In genomic region chr3:1251282-1252060, GRCh38 we compare ENCODE assay signal across 1 cellular context.
TF ChIP-seq lines count a peak whose summit lies in the region.

No MANE protein-coding gene starts in this region.

TF ChIP-seq in SK-N-SH, 30 proteins besides CTCF, POLR2A, EP300 and RAD21 (continued from another document):
- no peak for TF ChIP-seq REST (IDR thresholded peaks at IDR 0.05; ENCODE audit: low read depth, low read length)
- TF ChIP-seq ELF1 (IDR thresholded peaks at IDR 0.05): no peak
- TF ChIP-seq, protein P1, sequence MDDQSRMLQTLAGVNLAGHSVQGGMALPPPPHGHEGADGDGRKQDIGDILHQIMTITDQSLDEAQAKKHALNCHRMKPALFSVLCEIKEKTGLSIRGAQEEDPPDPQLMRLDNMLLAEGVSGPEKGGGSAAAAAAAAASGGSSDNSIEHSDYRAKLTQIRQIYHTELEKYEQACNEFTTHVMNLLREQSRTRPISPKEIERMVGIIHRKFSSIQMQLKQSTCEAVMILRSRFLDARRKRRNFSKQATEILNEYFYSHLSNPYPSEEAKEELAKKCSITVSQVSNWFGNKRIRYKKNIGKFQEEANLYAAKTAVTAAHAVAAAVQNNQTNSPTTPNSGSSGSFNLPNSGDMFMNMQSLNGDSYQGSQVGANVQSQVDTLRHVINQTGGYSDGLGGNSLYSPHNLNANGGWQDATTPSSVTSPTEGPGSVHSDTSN (IDR thresholded peaks at IDR 0.05): no peak
- TF ChIP-seq EZH2phosphoT487 (IDR thresholded peaks at IDR 0.05; ENCODE audit: borderline replicate concordance, low read depth): no peak
- TF ChIP-seq JUND (IDR thresholded peaks at IDR 0.05): no peak
- no peak for TF ChIP-seq RCOR1 (IDR thresholded peaks at IDR 0.05; ENCODE audit: low read length)
- TF ChIP-seq CHD2 (IDR thresholded peaks at IDR 0.05; ENCODE audit: low read length, partially characterized antibody): no peak
- no peak for TF ChIP-seq IRF3 (IDR thresholded peaks at IDR 0.05; ENCODE audit: low read depth, low read length)
- no peak for TF ChIP-seq FOXJ3 (CRISPR knock-in tag; IDR thresholded peaks at IDR 0.05)
- no peak for TF ChIP-seq MXI1 (IDR thresholded peaks at IDR 0.05; ENCODE audit: low read depth, low read length)
- TF ChIP-seq MEF2A (IDR thresholded peaks at IDR 0.05; ENCODE audit: borderline replicate concordance, low read depth): no peak
- no peak for TF ChIP-seq RFX5 (IDR thresholded peaks at IDR 0.05; ENCODE audit: low read length)
- TF ChIP-seq NFIC (IDR thresholded peaks at IDR 0.05; ENCODE audit: borderline replicate concordance): no peak
- no peak for TF ChIP-seq FOXM1 (IDR thresholded peaks at IDR 0.05; ENCODE audit: low read depth)
- TF ChIP-seq GATA2 (CRISPR knock-in tag; IDR thresholded peaks at IDR 0.05): no peak
- TF ChIP-seq POLR2AphosphoS5 (IDR thresholded peaks at IDR 0.05; ENCODE audit: low read depth, low read length): no peak
